27 cellular contexts compared by ENCODE assay signal in genomic region chr6:158154816-158155215, GRCh38.
"Had no signal": no experiment of that assay in that cellular context is flagged by ENCODE, and none has a peak within 500 bp of the region (broad histone marks: within the 10 kb centered on the region; RNA-seq: fewer than 3 reads in every experiment).

No MANE protein-coding gene starts in this region.

- H3K27me3 ChIP-seq: brain microvascular endothelial cell, cardiac muscle cell, Peyer's patch, SJCRH30 had no signal

- H3K27me3 Mint-ChIP-seq: activated CD4-positive, alpha-beta memory T cell treated with anti-CD3 and anti-CD28 coated beads, Interleukin-2, amount 10 ng/mL, durations not matched to agents 7 days and 5 days; activated CD4-positive, alpha-beta T cell treated with anti-CD3 and anti-CD28 coated beads, Interleukin-2, amount 10 ng/mL, durations not matched to agents 7 days and 5 days; activated naive CD4-positive, alpha-beta T cell treated with anti-CD3 and anti-CD28 coated beads, Interleukin-2, amount 10 ng/mL, durations not matched to agents 7 days and 5 days; activated naive CD8-positive, alpha-beta T cell treated with anti-CD3 and anti-CD28 coated beads for 36 hours had no signal

- H3K27ac Mint-ChIP-seq: activated CD4-positive, alpha-beta memory T cell treated with anti-CD3 and anti-CD28 coated beads, Interleukin-2, amount 10 ng/mL, durations not matched to agents 7 days and 5 days; activated CD4-positive, alpha-beta T cell treated with anti-CD3 and anti-CD28 coated beads, Interleukin-2, amount 10 ng/mL, durations not matched to agents 7 days and 5 days; activated naive CD4-positive, alpha-beta T cell treated with anti-CD3 and anti-CD28 coated beads, Interleukin-2, amount 10 ng/mL, durations not matched to agents 7 days and 5 days; activated naive CD8-positive, alpha-beta T cell treated with anti-CD3 and anti-CD28 coated beads for 36 hours; activated T-helper 2 cell treated with anti-CD3 and anti-CD28 coated beads, Interferon-gamma antibody, Interleukin-2, Interleukin-4, amounts not matched to agents 10 μg/mL and 5 μg/mL and 100 μg/mL, durations not matched to agents 14 hours and 24 hours and 36 hours had no signal

- H3K36me3 ChIP-seq: brain microvascular endothelial cell had no signal

- H3K9me3 ChIP-seq: Peyer's patch, SJCRH30, SK-N-SH had no signal

- H3K36me3 Mint-ChIP-seq: activated naive CD8-positive, alpha-beta T cell treated with anti-CD3 and anti-CD28 coated beads for 36 hours had no signal

- H3K9me3 Mint-ChIP-seq: activated CD4-positive, alpha-beta memory T cell treated with anti-CD3 and anti-CD28 coated beads, Interleukin-2, amount 10 ng/mL, durations not matched to agents 7 days and 5 days; activated CD4-positive, alpha-beta T cell treated with anti-CD3 and anti-CD28 coated beads, Interleukin-2, amount 10 ng/mL, durations not matched to agents 7 days and 5 days; activated naive CD4-positive, alpha-beta T cell treated with anti-CD3 and anti-CD28 coated beads, Interleukin-2, amount 10 ng/mL, durations not matched to agents 7 days and 5 days; activated naive CD8-positive, alpha-beta T cell treated with anti-CD3 and anti-CD28 coated beads for 36 hours; activated T-helper 2 cell treated with anti-CD3 and anti-CD28 coated beads, Interferon-gamma antibody, Interleukin-2, Interleukin-4, amounts not matched to agents 10 μg/mL and 5 μg/mL and 100 μg/mL, durations not matched to agents 14 hours and 24 hours and 36 hours had no signal

- H3K9ac ChIP-seq: SK-N-SH had no signal

- H3K4me1 ChIP-seq: Peyer's patch, SJCRH30 had no signal

- H3K4me3 ChIP-seq: cardiac muscle cell, Peyer's patch, SJCRH30 had no signal

- H3K4me2 ChIP-seq: SK-N-SH had no signal

- H3K27ac ChIP-seq: brain microvascular endothelial cell, cardiac muscle cell, Peyer's patch, RWPE1, SJCRH30, VCaP had no signal

- H3K4me1 Mint-ChIP-seq: activated CD4-positive, alpha-beta memory T cell treated with anti-CD3 and anti-CD28 coated beads, Interleukin-2, amount 10 ng/mL, durations not matched to agents 7 days and 5 days; activated CD4-positive, alpha-beta T cell treated with anti-CD3 and anti-CD28 coated beads, Interleukin-2, amount 10 ng/mL, durations not matched to agents 7 days and 5 days; activated naive CD4-positive, alpha-beta T cell treated with anti-CD3 and anti-CD28 coated beads, Interleukin-2, amount 10 ng/mL, durations not matched to agents 7 days and 5 days; activated naive CD8-positive, alpha-beta T cell treated with anti-CD3 and anti-CD28 coated beads for 36 hours had no signal

- H3K4me3 Mint-ChIP-seq: activated CD4-positive, alpha-beta memory T cell treated with anti-CD3 and anti-CD28 coated beads, Interleukin-2, amount 10 ng/mL, durations not matched to agents 7 days and 5 days; activated CD4-positive, alpha-beta T cell treated with anti-CD3 and anti-CD28 coated beads, Interleukin-2, amount 10 ng/mL, durations not matched to agents 7 days and 5 days; activated naive CD4-positive, alpha-beta T cell treated with anti-CD3 and anti-CD28 coated beads, Interleukin-2, amount 10 ng/mL, durations not matched to agents 7 days and 5 days; activated naive CD8-positive, alpha-beta T cell treated with anti-CD3 and anti-CD28 coated beads for 36 hours had no signal

- H3K9me2 ChIP-seq: SK-N-SH had no signal

- DNase-seq: activated CD4-positive, alpha-beta memory T cell treated with anti-CD3 and anti-CD28 coated beads, Interleukin-2, amount 10 ng/mL, durations not matched to agents 7 days and 5 days; activated CD4-positive, alpha-beta T cell treated with anti-CD3 and anti-CD28 coated beads, Interleukin-2, amount 10 ng/mL, durations not matched to agents 7 days and 5 days; activated CD4-positive, CD25-positive, alpha-beta regulatory T cell; activated gamma-delta T cell treated with Interleukin-2 at 50 U/mL for 16 hours; activated naive CD4-positive, alpha-beta T cell treated with anti-CD3 and anti-CD28 coated beads, Interleukin-2, amount 10 ng/mL, durations not matched to agents 7 days and 5 days; activated naive CD8-positive, alpha-beta T cell treated with anti-CD3 and anti-CD28 coated beads for 36 hours; activated T-cell treated with anti-CD3 and anti-CD28 coated beads for 4 hours; activated T-cell treated with anti-CD3 and anti-CD28 coated beads, Interleukin-2, amount 50 U/mL, for 48 hours; brain microvascular endothelial cell; NCI-H1048; NCI-H146; NCI-H2029; NCI-H2107; NCI-H2171 treated with DMSO at 0.1 percent for 48 hours; NCI-H226; NCI-H526; NCI-H82; OCI-M1; Peyer's patch; Right ventricle myocardium superior; SJCRH30; SK-N-SH; T-helper 1 cell had no signal
